Comparison of ENCODE assay signal across 11 cellular contexts in genomic region chr5:79924936-79925893, GRCh38.
A peak's percentile ranks its signal among the peaks of the same experiment; 100 is the strongest.
DNase-seq lines count a peak whose midpoint lies in the region; ATAC-seq and TF ChIP-seq lines count a peak whose summit lies in the region.
"Had no signal": no experiment of that assay in that cellular context is flagged by ENCODE, and none has a peak within 500 bp of the region (broad histone marks: within the 10 kb centered on the region; RNA-seq: fewer than 3 reads in every experiment).

No MANE protein-coding gene starts in this region.

- DNase-seq in activated T-cell treated with anti-CD3 and anti-CD28 coated beads, Interleukin-2, amount 50 U/mL, for 24 hours: peak; percentile 47
- DNase-seq in activated T-cell treated with anti-CD3 and anti-CD28 coated beads, Interleukin-2, amount 50 U/mL, for 4 hours: no peak
- DNase-seq in PC-3: peak; percentile 43
- DNase-seq in choroid plexus epithelial cell (ENCODE audit: low read depth): peak; percentile 35
- DNase-seq in stimulated activated CD4-positive, alpha-beta T cell treated with anti-CD3 and anti-CD28 coated beads, Interleukin-4, amount 100 ng/mL, for 1 hour: peak; percentile 16
- DNase-seq in aorta: no peak
- no peak for DNase-seq in T1000 (lab: John Stamatoyannopoulos, UW)
- DNase-seq in hepatic stellate cell (ENCODE audit: low spot score): no peak
- DNase-seq: erythroblast, NCI-H1092 had no signal

- peaks cover 14% of the 10 kb centered on the region for H3K27me3 Mint-ChIP-seq in activated T-cell treated with anti-CD3 and anti-CD28 coated beads, Interleukin-2, amount 50 U/mL, for 24 hours
- peaks cover 4% of the 10 kb centered on the region for H3K27me3 Mint-ChIP-seq in activated T-cell treated with anti-CD3 and anti-CD28 coated beads, Interleukin-2, amount 50 U/mL, for 4 hours (ENCODE audit: low read depth)

- H3F3A ChIP-seq in PC-3 (ENCODE audit: low read length, unreplicated experiment): no peaks in the 10 kb centered on the region

- H3K79me2 ChIP-seq in PC-3 (ENCODE audit: low read length): no peaks in the 10 kb centered on the region

- H3K36me3 ChIP-seq in PC-3 (ENCODE audit: low read depth, low read length) (no peaks in the 10 kb centered on the region; the same call in 1 of the 2 replicates), aorta (ENCODE audit: control insufficient read depth in 1 of 2, insufficient read depth in 2 of 2, low read length in 1 of 2) (no peaks in the 10 kb centered on the region)

- POLR2A ChIA-PET in PC-3 (lab: Charles Lee; ENCODE audit: unreplicated experiment): no interaction called here

- intact Hi-C loops in PC-3 (cut with micrococcal nuclease) (loop anchor here (2.0 to 10.0 kb wide), 2 partner anchors 80 to 158 kb away; no protein-coding TSS in a partner anchor), aorta (cut with DNase I) (no loop called here)

- no peak overlapping the region for H3K27ac Mint-ChIP-seq in activated T-cell treated with anti-CD3 and anti-CD28 coated beads, Interleukin-2, amount 50 U/mL, for 24 hours
- H3K27ac Mint-ChIP-seq: CD4-positive, alpha-beta memory T cell had no signal

- CTCF ChIA-PET in PC-3 (lab: Charles Lee): no interaction called here

- H3K4me1 ChIP-seq in PC-3 (ENCODE audit: insufficient read depth, low read length): no peaks in the 10 kb centered on the region
- no peaks in the 10 kb centered on the region for H3K4me1 ChIP-seq in aorta (ENCODE audit: control insufficient read depth in 1 of 2, insufficient read depth in 2 of 2, low read length in 2 of 2)

- no peaks in the 10 kb centered on the region for H3K9me2 ChIP-seq in PC-3 (replicated peaks; ENCODE audit: low read length)

- H3K27ac ChIP-seq in PC-3 (ENCODE audit: low read length) (no peak overlapping the region), aorta (ENCODE audit: low read depth in 1 of 2, low read length in 2 of 2) (no peak overlapping the region)

- H3K9me3 ChIP-seq in PC-3 (ENCODE audit: low read length) (no peaks in the 10 kb centered on the region), aorta (ENCODE audit: control insufficient read depth, low read length) (peaks cover 6% of the 10 kb centered on the region)

- 73% methylated on average over 9 of the region's 9 CpGs for WGBS in aorta, 2 donors

- ATAC-seq in activated T-cell treated with anti-CD3 and anti-CD28 coated beads, Interleukin-2, amount 50 U/mL, for 4 hours: no peak
- ATAC-seq in PC-3 (peak; percentile 64; the same call in 1 of the 2 replicates), aorta (ENCODE audit: low FRiP score) (no peak)

- no peaks in the 10 kb centered on the region for H4K20me1 ChIP-seq in PC-3 (ENCODE audit: low read length)

- no peak overlapping the region for H3K4me2 ChIP-seq in PC-3 (ENCODE audit: low read length)

- H3K4me3 ChIP-seq in PC-3 (ENCODE audit: low read length) (no peak overlapping the region), choroid plexus epithelial cell (ENCODE audit: low read depth, low read length) (no peak overlapping the region), aorta (ENCODE audit: low read length in 2 of 2) (no peak overlapping the region)

- no peak overlapping the region for H2AFZ ChIP-seq in PC-3 (ENCODE audit: low read length)

- TF ChIP-seq CTCF in PC-3 (conservative IDR thresholded peaks at IDR 0.05; ENCODE audit: low read depth, low read length) (peak; percentile 60), choroid plexus epithelial cell (conservative IDR thresholded peaks at IDR 0.05; ENCODE audit: low read depth, low read length) (peak; percentile 53)

- peaks cover 26% of the 10 kb centered on the region for H3K27me3 ChIP-seq in PC-3 (ENCODE audit: low read length)
- H3K27me3 ChIP-seq in aorta (ENCODE audit: control insufficient read depth in 1 of 2, insufficient read depth in 2 of 2, low read length in 1 of 2): no peaks in the 10 kb centered on the region

- no TSS peak for BruUV-seq in PC-3 (replicated peaks; lab: Mats Ljungman, UMichigan)

- no peak overlapping the region for H3K9ac ChIP-seq in PC-3 (ENCODE audit: low read length)

- no peaks in the 10 kb centered on the region for H3K9me3 Mint-ChIP-seq in activated T-cell treated with anti-CD3 and anti-CD28 coated beads, Interleukin-2, amount 50 U/mL, for 24 hours
- H3K9me3 Mint-ChIP-seq in activated T-cell treated with anti-CD3 and anti-CD28 coated beads, Interleukin-2, amount 50 U/mL, for 4 hours: peaks cover 6% of the 10 kb centered on the region

- H3K4me3 Mint-ChIP-seq in activated T-cell treated with anti-CD3 and anti-CD28 coated beads, Interleukin-2, amount 50 U/mL, for 24 hours: no peak overlapping the region
- H3K4me3 Mint-ChIP-seq in activated T-cell treated with anti-CD3 and anti-CD28 coated beads, Interleukin-2, amount 50 U/mL, for 4 hours: no peak overlapping the region
- H3K4me3 Mint-ChIP-seq: CD4-positive, alpha-beta memory T cell had no signal

- H3K36me3 Mint-ChIP-seq in activated T-cell treated with anti-CD3 and anti-CD28 coated beads, Interleukin-2, amount 50 U/mL, for 24 hours (ENCODE audit: low read depth): no peaks in the 10 kb centered on the region
- H3K36me3 Mint-ChIP-seq in activated T-cell treated with anti-CD3 and anti-CD28 coated beads, Interleukin-2, amount 50 U/mL, for 4 hours (ENCODE audit: insufficient read depth): no peaks in the 10 kb centered on the region
- H3K36me3 Mint-ChIP-seq: CD4-positive, alpha-beta memory T cell had no signal

- no peaks in the 10 kb centered on the region for H3K4me1 Mint-ChIP-seq in activated T-cell treated with anti-CD3 and anti-CD28 coated beads, Interleukin-2, amount 50 U/mL, for 24 hours (ENCODE audit: low read depth)
- H3K4me1 Mint-ChIP-seq in activated T-cell treated with anti-CD3 and anti-CD28 coated beads, Interleukin-2, amount 50 U/mL, for 4 hours (ENCODE audit: low read depth): no peaks in the 10 kb centered on the region
- H3K4me1 Mint-ChIP-seq: CD4-positive, alpha-beta memory T cell had no signal

Comparison
In these comparisons a context has a peak if more than half of its experiments do, and no peak if none do; other contexts are left out.
1. DNase-seq: peak in activated T-cell treated with anti-CD3 and anti-CD28 coated beads, Interleukin-2, amount 50 U/mL, for 24 hours (single experiment), PC-3 (single experiment), choroid plexus epithelial cell (single experiment) and stimulated activated CD4-positive, alpha-beta T cell treated with anti-CD3 and anti-CD28 coated beads, Interleukin-4, amount 100 ng/mL, for 1 hour (single experiment); none in activated T-cell treated with anti-CD3 and anti-CD28 coated beads, Interleukin-2, amount 50 U/mL, for 4 hours (single experiment), aorta (0 of 2), T1000 (single experiment) and hepatic stellate cell (single experiment).